Comparison of ENCODE assay signal across 39 cellular contexts in genomic region chr6:49579649-49580048, GRCh38. TPM values are rescaled to one million over a fixed set of nuclear protein-coding genes. Genes with fewer than 3 reads are reported as not detected.
"Had no signal": no experiment of that assay in that cellular context is flagged by ENCODE, and none has a peak within 500 bp of the region (broad histone marks: within the 10 kb centered on the region; RNA-seq: fewer than 3 reads in every experiment).

No MANE protein-coding gene starts in this region.

- DNase-seq: Karpas-422, Kasumi-1, MG63, MM.1S, MV-4-11, NCI-H1048, NCI-H1092, NCI-H1092 treated with DMSO at 0.1 percent for 48 hours, NCI-H1105, NCI-H1105 treated with DMSO at 0.1 percent for 48 hours, NCI-H1417, NCI-H1417 treated with DMSO at 0.1 percent for 48 hours, NCI-H1436, NCI-H1436 treated with DMSO at 0.1 percent for 48 hours, NCI-H146, NCI-H1694, NCI-H1694 treated with DMSO at 0.1 percent for 48 hours, NCI-H187, NCI-H187 treated with DMSO at 0.1 percent for 48 hours, NCI-H1930, NCI-H2029, NCI-H2029 treated with DMSO at 0.1 percent for 48 hours, NCI-H2081, NCI-H2081 treated with DMSO at 0.1 percent for 48 hours, NCI-H2107, NCI-H2171, NCI-H2171 treated with DMSO at 0.1 percent for 48 hours, NCI-H2227 treated with DMSO at 0.1 percent for 48 hours, NCI-H226, NCI-H345, NCI-H446, NCI-H446 treated with DMSO at 0.1 percent for 48 hours, NCI-H510A, NCI-H510A treated with DMSO at 0.1 percent for 48 hours, NCI-H524 had no signal

- H3K36me3 ChIP-seq: MG63 had no signal

- H3K4me3 ChIP-seq: MG63 had no signal

- H3K9me3 ChIP-seq: MG63 had no signal

- H3K27me3 ChIP-seq: MG63 had no signal

RNA-seq across cellular contexts. Expression of gene RHAG, which starts 57.0 kb away (rescaled TPM):
- total RNA-seq: LHCN-M2, M059J, MCF 10A, NCI-H460 had no signal
